In genomic region chr22:36304429-36304828, GRCh38 we compare ENCODE assay signal across 19 cellular contexts. TPM values are rescaled to one million over a fixed set of nuclear protein-coding genes. Genes with fewer than 3 reads are reported as not detected.
A peak's percentile ranks its signal among the peaks of the same experiment; 100 is the strongest.
DNase-seq lines count a peak whose midpoint lies in the region; ATAC-seq and TF ChIP-seq lines count a peak whose summit lies in the region.
"Had no signal": no experiment of that assay in that cellular context is flagged by ENCODE, and none has a peak within 500 bp of the region (broad histone marks: within the 10 kb centered on the region; RNA-seq: fewer than 3 reads in every experiment).

No MANE protein-coding gene starts in this region.

- CTCF ChIA-PET in activated naive CD4-positive, alpha-beta T cell treated with anti-CD3 and anti-CD28 coated beads, Interleukin-2, amount 10 ng/mL, durations not matched to agents 7 days and 5 days (lab: Charles Lee), result interaction anchor here (1.0 to 8.1 kb wide), 4 partner anchors 9 to 166 kb away, joined by 3 to 88 read pairs (median 28); no protein-coding TSS in a partner anchor
- CTCF ChIA-PET in activated CD8-positive, alpha-beta T cell treated with anti-CD3 and anti-CD28 coated beads, Interleukin-2, amount 10 ng/mL, durations not matched to agents 7 days and 5 days (lab: Charles Lee), result no interaction called here

- H3K27me3 ChIP-seq in tibial artery, result no peaks in the 10 kb centered on the region
- no peaks in the 10 kb centered on the region for H3K27me3 ChIP-seq in prostate gland (replicated peaks; ENCODE audit: insufficient read depth)
- H3K27me3 ChIP-seq: heart left ventricle had no signal

- ATAC-seq in activated naive CD8-positive, alpha-beta T cell treated with anti-CD3 and anti-CD28 coated beads, Interleukin-2, amount 50 U/mL, for 24 hours, result no peak
- ATAC-seq in activated CD8-positive, alpha-beta T cell treated with anti-CD3 and anti-CD28 coated beads, Interleukin-2, amount 10 ng/mL, durations not matched to agents 7 days and 5 days, result no peak

- H3K27me3 Mint-ChIP-seq in activated naive CD4-positive, alpha-beta T cell treated with anti-CD3 and anti-CD28 coated beads, Interleukin-2, amount 10 ng/mL, durations not matched to agents 7 days and 5 days, result peaks cover 3% of the 10 kb centered on the region
- H3K27me3 Mint-ChIP-seq in activated naive CD8-positive, alpha-beta T cell treated with anti-CD3 and anti-CD28 coated beads, Interleukin-2, amount 50 U/mL, for 24 hours, result no peaks in the 10 kb centered on the region
- no peaks in the 10 kb centered on the region for H3K27me3 Mint-ChIP-seq in activated CD8-positive, alpha-beta T cell treated with anti-CD3 and anti-CD28 coated beads, Interleukin-2, amount 10 ng/mL, durations not matched to agents 7 days and 5 days (ENCODE audit: low read depth)
- H3K27me3 Mint-ChIP-seq: brain had no signal

- TF ChIP-seq CTCF in tibial artery (IDR thresholded peaks at IDR 0.05) (no peak), prostate gland (IDR thresholded peaks at IDR 0.05) (no peak)

- peak overlapping the region; percentile 65 for H3K27ac Mint-ChIP-seq in activated naive CD4-positive, alpha-beta T cell treated with anti-CD3 and anti-CD28 coated beads, Interleukin-2, amount 10 ng/mL, durations not matched to agents 7 days and 5 days
- peak overlapping the region; percentile 67 for H3K27ac Mint-ChIP-seq in activated naive CD8-positive, alpha-beta T cell treated with anti-CD3 and anti-CD28 coated beads, Interleukin-2, amount 50 U/mL, for 24 hours
- no peak overlapping the region for H3K27ac Mint-ChIP-seq in activated CD8-positive, alpha-beta T cell treated with anti-CD3 and anti-CD28 coated beads, Interleukin-2, amount 10 ng/mL, durations not matched to agents 7 days and 5 days
- H3K27ac Mint-ChIP-seq: brain had no signal

- H3K4me3 Mint-ChIP-seq in activated naive CD4-positive, alpha-beta T cell treated with anti-CD3 and anti-CD28 coated beads, Interleukin-2, amount 10 ng/mL, durations not matched to agents 7 days and 5 days, result no peak overlapping the region
- H3K4me3 Mint-ChIP-seq in activated naive CD8-positive, alpha-beta T cell treated with anti-CD3 and anti-CD28 coated beads, Interleukin-2, amount 50 U/mL, for 24 hours, result no peak overlapping the region
- no peak overlapping the region for H3K4me3 Mint-ChIP-seq in activated CD8-positive, alpha-beta T cell treated with anti-CD3 and anti-CD28 coated beads, Interleukin-2, amount 10 ng/mL, durations not matched to agents 7 days and 5 days
- H3K4me3 Mint-ChIP-seq: brain, neural crest cell had no signal

- 70% methylated on average over 10 of the region's 10 CpGs for WGBS in prostate gland

- H3K27ac ChIP-seq in tibial artery, result peak overlapping the region; percentile 10 to 45
- H3K27ac ChIP-seq in prostate gland, result no peak overlapping the region

- peaks cover 0 to 7% (median 0%) of the 10 kb centered on the region in 4 donors for H3K4me1 ChIP-seq in tibial artery
- peaks cover 11% of the 10 kb centered on the region for H3K4me1 ChIP-seq in prostate gland (replicated peaks)

- no peaks in the 10 kb centered on the region for H3K9me3 Mint-ChIP-seq in activated naive CD4-positive, alpha-beta T cell treated with anti-CD3 and anti-CD28 coated beads, Interleukin-2, amount 10 ng/mL, durations not matched to agents 7 days and 5 days
- H3K9me3 Mint-ChIP-seq in activated naive CD8-positive, alpha-beta T cell treated with anti-CD3 and anti-CD28 coated beads, Interleukin-2, amount 50 U/mL, for 24 hours, result no peaks in the 10 kb centered on the region
- H3K9me3 Mint-ChIP-seq in activated CD8-positive, alpha-beta T cell treated with anti-CD3 and anti-CD28 coated beads, Interleukin-2, amount 10 ng/mL, durations not matched to agents 7 days and 5 days (ENCODE audit: insufficient read depth), result no peaks in the 10 kb centered on the region
- H3K9me3 Mint-ChIP-seq: brain, neural crest cell had no signal

- no peak for TF ChIP-seq POLR2A in prostate gland (IDR thresholded peaks at IDR 0.05)

- H3K36me3 ChIP-seq in tibial artery (peaks cover 100% of the 10 kb centered on the region in 3 donors), prostate gland (peaks cover 48 to 78% of the 10 kb centered on the region in 2 donors)

- no peaks in the 10 kb centered on the region for H3K9me3 ChIP-seq in tibial artery
- no peaks in the 10 kb centered on the region for H3K9me3 ChIP-seq in prostate gland
- H3K9me3 ChIP-seq: heart left ventricle had no signal

- peaks cover 77% of the 10 kb centered on the region for H3K36me3 Mint-ChIP-seq in activated naive CD4-positive, alpha-beta T cell treated with anti-CD3 and anti-CD28 coated beads, Interleukin-2, amount 10 ng/mL, durations not matched to agents 7 days and 5 days
- peaks cover 64% of the 10 kb centered on the region for H3K36me3 Mint-ChIP-seq in activated naive CD8-positive, alpha-beta T cell treated with anti-CD3 and anti-CD28 coated beads, Interleukin-2, amount 50 U/mL, for 24 hours (ENCODE audit: low read depth)
- H3K36me3 Mint-ChIP-seq in activated CD8-positive, alpha-beta T cell treated with anti-CD3 and anti-CD28 coated beads, Interleukin-2, amount 10 ng/mL, durations not matched to agents 7 days and 5 days (ENCODE audit: low read depth), result peaks cover 77% of the 10 kb centered on the region

- peaks cover 15% of the 10 kb centered on the region for H3K4me1 Mint-ChIP-seq in activated naive CD4-positive, alpha-beta T cell treated with anti-CD3 and anti-CD28 coated beads, Interleukin-2, amount 10 ng/mL, durations not matched to agents 7 days and 5 days
- peaks cover 14% of the 10 kb centered on the region for H3K4me1 Mint-ChIP-seq in activated naive CD8-positive, alpha-beta T cell treated with anti-CD3 and anti-CD28 coated beads, Interleukin-2, amount 50 U/mL, for 24 hours
- peaks cover 15% of the 10 kb centered on the region for H3K4me1 Mint-ChIP-seq in activated CD8-positive, alpha-beta T cell treated with anti-CD3 and anti-CD28 coated beads, Interleukin-2, amount 10 ng/mL, durations not matched to agents 7 days and 5 days (ENCODE audit: low read depth)
- H3K4me1 Mint-ChIP-seq: brain, neural crest cell had no signal

- intact Hi-C loops in tibial artery (cut with DNase I; ENCODE audit: low total_unique reads), result loop anchor here (5.0 kb wide), 1 partner anchor 168 kb away; no protein-coding TSS in a partner anchor
- intact Hi-C loops in prostate gland (cut with DNase I), result no loop called here

- DNase-seq in activated naive CD4-positive, alpha-beta T cell treated with anti-CD3 and anti-CD28 coated beads, Interleukin-2, amount 10 ng/mL, durations not matched to agents 7 days and 5 days, result no peak
- DNase-seq in activated naive CD4-positive, alpha-beta T cell (lab: John Stamatoyannopoulos, UW), result no peak
- no peak for DNase-seq in activated naive CD8-positive, alpha-beta T cell treated with anti-CD3 and anti-CD28 coated beads, Interleukin-2, amount 50 U/mL, for 24 hours
- DNase-seq in lung microvascular endothelial cell (ENCODE audit: low read depth in 2 of 2) (peak; percentile 70 to 90), tibial artery (no peak), amniotic stem cell (lab: John Stamatoyannopoulos, UW) (no peak), prostate gland (ENCODE audit: low spot score) (no peak)
- DNase-seq in activated CD8-positive, alpha-beta T cell treated with anti-CD3 and anti-CD28 coated beads, Interleukin-2, amount 10 ng/mL, durations not matched to agents 7 days and 5 days, result no peak
- DNase-seq: ACHN; activated CD4-positive, CD25-positive, alpha-beta regulatory T cell; activated T-cell treated with anti-CD3 and anti-CD28 coated beads, Interleukin-2, amount 50 U/mL, for 1 hour; DMS 273 treated with DMSO at 0.1 percent for 48 hours; GOT3; KG1; NCI-H446; OCI-M1 had no signal

- H3K4me3 ChIP-seq in tibial artery (no peak overlapping the region), prostate gland (no peak overlapping the region)
- H3K4me3 ChIP-seq: heart left ventricle had no signal

- POLR2A ChIA-PET in activated CD8-positive, alpha-beta T cell treated with anti-CD3 and anti-CD28 coated beads, Interleukin-2, amount 10 ng/mL, durations not matched to agents 7 days and 5 days (lab: Charles Lee), result interaction anchor here (0.7 kb wide), 1 partner anchor 28 kb away, joined by 3 read pairs; no protein-coding TSS in a partner anchor

RNA-seq across cellular contexts. Expression of gene APOL1, which starts 51.5 kb away (rescaled TPM):
- 5.8 and 12.2 TPM in 2 replicates for total RNA-seq in lung microvascular endothelial cell
- 10 to 100 TPM; 37.4 to 38.2 TPM for total RNA-seq in activated CD8-positive, alpha-beta T cell treated with anti-CD3 and anti-CD28 coated beads, Interleukin-2, amount 10 ng/mL, durations not matched to agents 7 days and 5 days
- total RNA-seq in prostate gland, result 10 to 100 TPM; 19.6 to 22.9 TPM
- total RNA-seq: neural crest cell had no signal

Comparison
In these comparisons a context has a peak if more than half of its experiments do, and no peak if none do; other contexts are left out.
1. DNase-seq: peak in lung microvascular endothelial cell (2 of 2); none in activated naive CD4-positive, alpha-beta T cell treated with anti-CD3 and anti-CD28 coated beads, Interleukin-2, amount 10 ng/mL, durations not matched to agents 7 days and 5 days (single experiment), activated naive CD4-positive, alpha-beta T cell (0 of 4), activated naive CD8-positive, alpha-beta T cell treated with anti-CD3 and anti-CD28 coated beads, Interleukin-2, amount 50 U/mL, for 24 hours (single experiment), tibial artery (0 of 2), activated CD8-positive, alpha-beta T cell treated with anti-CD3 and anti-CD28 coated beads, Interleukin-2, amount 10 ng/mL, durations not matched to agents 7 days and 5 days (single experiment), amniotic stem cell (single experiment) and prostate gland (single experiment).
2. H3K27ac ChIP-seq: peak in tibial artery (2 of 2); none in prostate gland (0 of 2).